ENCODE assay signal across 1 cellular context in the genomic region with DNA sequence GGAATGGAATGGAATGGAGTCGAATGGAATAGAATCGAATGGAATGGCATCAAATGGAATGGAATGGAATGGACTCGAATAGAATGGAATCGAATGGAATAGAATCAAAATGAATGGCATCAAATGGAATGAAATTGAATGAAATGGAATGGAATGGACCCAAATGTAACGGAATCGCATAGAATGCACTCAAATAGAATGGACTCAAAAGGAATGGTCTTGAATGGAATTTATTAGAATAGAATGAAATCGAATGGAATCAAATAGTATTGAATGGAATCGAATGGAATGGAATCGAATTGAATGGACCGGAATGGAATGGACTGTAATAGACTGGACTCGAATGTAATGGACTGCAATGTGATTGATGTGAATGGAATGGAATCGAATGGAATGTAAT.
TF ChIP-seq lines count a peak whose summit lies in the region.

No MANE protein-coding gene starts in this region.

TF ChIP-seq in GM12878, 131 proteins besides CTCF, POLR2A, EP300 and RAD21 (continued from another document):
- TF ChIP-seq, protein P1, sequence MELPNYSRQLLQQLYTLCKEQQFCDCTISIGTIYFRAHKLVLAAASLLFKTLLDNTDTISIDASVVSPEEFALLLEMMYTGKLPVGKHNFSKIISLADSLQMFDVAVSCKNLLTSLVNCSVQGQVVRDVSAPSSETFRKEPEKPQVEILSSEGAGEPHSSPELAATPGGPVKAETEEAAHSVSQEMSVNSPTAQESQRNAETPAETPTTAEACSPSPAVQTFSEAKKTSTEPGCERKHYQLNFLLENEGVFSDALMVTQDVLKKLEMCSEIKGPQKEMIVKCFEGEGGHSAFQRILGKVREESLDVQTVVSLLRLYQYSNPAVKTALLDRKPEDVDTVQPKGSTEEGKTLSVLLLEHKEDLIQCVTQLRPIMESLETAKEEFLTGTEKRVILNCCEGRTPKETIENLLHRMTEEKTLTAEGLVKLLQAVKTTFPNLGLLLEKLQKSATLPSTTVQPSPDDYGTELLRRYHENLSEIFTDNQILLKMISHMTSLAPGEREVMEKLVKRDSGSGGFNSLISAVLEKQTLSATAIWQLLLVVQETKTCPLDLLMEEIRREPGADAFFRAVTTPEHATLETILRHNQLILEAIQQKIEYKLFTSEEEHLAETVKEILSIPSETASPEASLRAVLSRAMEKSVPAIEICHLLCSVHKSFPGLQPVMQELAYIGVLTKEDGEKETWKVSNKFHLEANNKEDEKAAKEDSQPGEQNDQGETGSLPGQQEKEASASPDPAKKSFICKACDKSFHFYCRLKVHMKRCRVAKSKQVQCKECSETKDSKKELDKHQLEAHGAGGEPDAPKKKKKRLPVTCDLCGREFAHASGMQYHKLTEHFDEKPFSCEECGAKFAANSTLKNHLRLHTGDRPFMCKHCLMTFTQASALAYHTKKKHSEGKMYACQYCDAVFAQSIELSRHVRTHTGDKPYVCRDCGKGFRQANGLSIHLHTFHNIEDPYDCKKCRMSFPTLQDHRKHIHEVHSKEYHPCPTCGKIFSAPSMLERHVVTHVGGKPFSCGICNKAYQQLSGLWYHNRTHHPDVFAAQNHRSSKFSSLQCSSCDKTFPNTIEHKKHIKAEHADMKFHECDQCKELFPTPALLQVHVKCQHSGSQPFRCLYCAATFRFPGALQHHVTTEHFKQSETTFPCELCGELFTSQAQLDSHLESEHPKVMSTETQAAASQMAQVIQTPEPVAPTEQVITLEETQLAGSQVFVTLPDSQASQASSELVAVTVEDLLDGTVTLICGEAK (IDR thresholded peaks at IDR 0.05; ENCODE audit: borderline replicate concordance): no peak
- TF ChIP-seq PAX5 (IDR thresholded peaks at IDR 0.05; ENCODE audit: borderline replicate concordance, low read depth, low read length): no peak
- no peak for TF ChIP-seq FOS (IDR thresholded peaks at IDR 0.05; ENCODE audit: borderline replicate concordance, extremely low read depth, insufficient read length)
- TF ChIP-seq STAT3 (IDR thresholded peaks at IDR 0.05; ENCODE audit: low read depth, low read length): no peak
- TF ChIP-seq TCF7 (IDR thresholded peaks at IDR 0.05; ENCODE audit: borderline replicate concordance): no peak
- TF ChIP-seq MTA2 (IDR thresholded peaks at IDR 0.05; ENCODE audit: low read depth): no peak
- no peak for TF ChIP-seq ZNF207 (IDR thresholded peaks at IDR 0.05; ENCODE audit: borderline replicate concordance)
- no peak for TF ChIP-seq LARP7 (IDR thresholded peaks at IDR 0.05)
- TF ChIP-seq, protein P2, sequence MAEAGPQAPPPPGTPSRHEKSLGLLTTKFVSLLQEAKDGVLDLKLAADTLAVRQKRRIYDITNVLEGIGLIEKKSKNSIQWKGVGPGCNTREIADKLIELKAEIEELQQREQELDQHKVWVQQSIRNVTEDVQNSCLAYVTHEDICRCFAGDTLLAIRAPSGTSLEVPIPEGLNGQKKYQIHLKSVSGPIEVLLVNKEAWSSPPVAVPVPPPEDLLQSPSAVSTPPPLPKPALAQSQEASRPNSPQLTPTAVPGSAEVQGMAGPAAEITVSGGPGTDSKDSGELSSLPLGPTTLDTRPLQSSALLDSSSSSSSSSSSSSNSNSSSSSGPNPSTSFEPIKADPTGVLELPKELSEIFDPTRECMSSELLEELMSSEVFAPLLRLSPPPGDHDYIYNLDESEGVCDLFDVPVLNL (IDR thresholded peaks at IDR 0.05; ENCODE audit: low read depth, low read length): no peak
- TF ChIP-seq, protein P3, sequence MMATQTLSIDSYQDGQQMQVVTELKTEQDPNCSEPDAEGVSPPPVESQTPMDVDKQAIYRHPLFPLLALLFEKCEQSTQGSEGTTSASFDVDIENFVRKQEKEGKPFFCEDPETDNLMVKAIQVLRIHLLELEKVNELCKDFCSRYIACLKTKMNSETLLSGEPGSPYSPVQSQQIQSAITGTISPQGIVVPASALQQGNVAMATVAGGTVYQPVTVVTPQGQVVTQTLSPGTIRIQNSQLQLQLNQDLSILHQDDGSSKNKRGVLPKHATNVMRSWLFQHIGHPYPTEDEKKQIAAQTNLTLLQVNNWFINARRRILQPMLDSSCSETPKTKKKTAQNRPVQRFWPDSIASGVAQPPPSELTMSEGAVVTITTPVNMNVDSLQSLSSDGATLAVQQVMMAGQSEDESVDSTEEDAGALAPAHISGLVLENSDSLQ (IDR thresholded peaks at IDR 0.05): no peak
- no peak for TF ChIP-seq FOXK2 (IDR thresholded peaks at IDR 0.05)
- no peak for TF ChIP-seq MEF2A (IDR thresholded peaks at IDR 0.05; ENCODE audit: insufficient read depth, low read depth, low read length)
- TF ChIP-seq ETV6 (conservative IDR thresholded peaks at IDR 0.05 in 1 of 2, IDR thresholded peaks at IDR 0.05 in 1 of 2; ENCODE audit: borderline replicate concordance in 1 of 2, low read depth in 1 of 2): no peak
- TF ChIP-seq NBN (IDR thresholded peaks at IDR 0.05): no peak
- TF ChIP-seq, protein P4, sequence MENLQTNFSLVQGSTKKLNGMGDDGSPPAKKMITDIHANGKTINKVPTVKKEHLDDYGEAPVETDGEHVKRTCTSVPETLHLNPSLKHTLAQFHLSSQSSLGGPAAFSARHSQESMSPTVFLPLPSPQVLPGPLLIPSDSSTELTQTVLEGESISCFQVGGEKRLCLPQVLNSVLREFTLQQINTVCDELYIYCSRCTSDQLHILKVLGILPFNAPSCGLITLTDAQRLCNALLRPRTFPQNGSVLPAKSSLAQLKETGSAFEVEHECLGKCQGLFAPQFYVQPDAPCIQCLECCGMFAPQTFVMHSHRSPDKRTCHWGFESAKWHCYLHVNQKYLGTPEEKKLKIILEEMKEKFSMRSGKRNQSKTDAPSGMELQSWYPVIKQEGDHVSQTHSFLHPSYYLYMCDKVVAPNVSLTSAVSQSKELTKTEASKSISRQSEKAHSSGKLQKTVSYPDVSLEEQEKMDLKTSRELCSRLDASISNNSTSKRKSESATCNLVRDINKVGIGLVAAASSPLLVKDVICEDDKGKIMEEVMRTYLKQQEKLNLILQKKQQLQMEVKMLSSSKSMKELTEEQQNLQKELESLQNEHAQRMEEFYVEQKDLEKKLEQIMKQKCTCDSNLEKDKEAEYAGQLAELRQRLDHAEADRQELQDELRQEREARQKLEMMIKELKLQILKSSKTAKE (IDR thresholded peaks at IDR 0.05; ENCODE audit: low read depth, poor library complexity, severe bottlenecking): no peak
- TF ChIP-seq KAT2A (conservative IDR thresholded peaks at IDR 0.05; ENCODE audit: control insufficient read depth, low read depth, low read length): no peak
- no peak for TF ChIP-seq EGR1 (IDR thresholded peaks at IDR 0.05; ENCODE audit: borderline replicate concordance in 1 of 2, low read depth in 2 of 2, low read length in 2 of 2)
- TF ChIP-seq WRNIP1 (IDR thresholded peaks at IDR 0.05; ENCODE audit: borderline replicate concordance, low read depth, low read length): no peak
- TF ChIP-seq ZNF384 (IDR thresholded peaks at IDR 0.05; ENCODE audit: borderline replicate concordance, low read depth, low read length): no peak
TF ChIP-seq in GM12878: peak in this region for 0.
